ENCODE assay signal across 1 cellular context in the genomic region with DNA sequence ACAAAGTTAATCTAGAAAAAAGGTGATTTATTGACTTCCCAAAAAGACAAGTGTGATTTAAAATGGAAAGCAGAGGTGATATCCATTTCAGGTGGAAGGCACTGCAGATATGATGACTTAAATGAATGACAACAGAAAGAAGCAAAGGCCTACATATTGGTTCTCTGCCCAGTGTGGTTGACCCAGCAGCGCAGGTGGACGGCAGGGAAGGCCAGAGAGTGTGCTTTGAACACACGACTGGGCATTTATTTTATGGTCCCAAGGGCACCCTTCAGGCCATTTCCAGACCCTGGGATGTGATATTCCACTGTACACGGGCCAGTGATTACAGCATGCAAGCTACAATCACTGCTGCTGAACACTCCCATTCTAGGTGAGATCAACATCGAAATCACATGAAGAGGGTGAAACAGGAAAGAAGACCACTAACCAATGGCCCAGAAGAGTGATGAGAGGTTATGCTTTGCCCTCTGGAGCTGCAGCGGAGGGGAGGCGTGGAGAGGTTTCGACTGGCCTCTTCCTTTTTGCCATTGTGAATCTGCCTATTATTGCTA.
A peak's percentile ranks its signal among the peaks of the same experiment; 100 is the strongest.
TF ChIP-seq lines count a peak whose summit lies in the region.

No MANE protein-coding gene starts in this region.

TF ChIP-seq in GM12878, 131 proteins besides CTCF, POLR2A, EP300 and RAD21:
- no peak for TF ChIP-seq POU2F2 (IDR thresholded peaks at IDR 0.05; ENCODE audit: borderline replicate concordance, low read depth, low read length)
- TF ChIP-seq, protein P1, sequence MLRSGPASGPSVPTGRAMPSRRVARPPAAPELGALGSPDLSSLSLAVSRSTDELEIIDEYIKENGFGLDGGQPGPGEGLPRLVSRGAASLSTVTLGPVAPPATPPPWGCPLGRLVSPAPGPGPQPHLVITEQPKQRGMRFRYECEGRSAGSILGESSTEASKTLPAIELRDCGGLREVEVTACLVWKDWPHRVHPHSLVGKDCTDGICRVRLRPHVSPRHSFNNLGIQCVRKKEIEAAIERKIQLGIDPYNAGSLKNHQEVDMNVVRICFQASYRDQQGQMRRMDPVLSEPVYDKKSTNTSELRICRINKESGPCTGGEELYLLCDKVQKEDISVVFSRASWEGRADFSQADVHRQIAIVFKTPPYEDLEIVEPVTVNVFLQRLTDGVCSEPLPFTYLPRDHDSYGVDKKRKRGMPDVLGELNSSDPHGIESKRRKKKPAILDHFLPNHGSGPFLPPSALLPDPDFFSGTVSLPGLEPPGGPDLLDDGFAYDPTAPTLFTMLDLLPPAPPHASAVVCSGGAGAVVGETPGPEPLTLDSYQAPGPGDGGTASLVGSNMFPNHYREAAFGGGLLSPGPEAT (IDR thresholded peaks at IDR 0.05; ENCODE audit: low read depth), result 0 out of 2 replicates have a peak, but pooled peaks have one; percentile 0
